Comparison of ENCODE assay signal across 11 cellular contexts in genomic region chr10:75035975-75036708, GRCh38.
DNase-seq lines count a peak whose midpoint lies in the region; ATAC-seq and TF ChIP-seq lines count a peak whose summit lies in the region.
"Had no signal": no experiment of that assay in that cellular context is flagged by ENCODE, and none has a peak within 500 bp of the region (broad histone marks: within the 10 kb centered on the region; RNA-seq: fewer than 3 reads in every experiment).

No MANE protein-coding gene starts in this region.

- H4K20me1 ChIP-seq in BLaER1 treated with 17β-estradiol and CSF1 and Interleukin-3, amounts not matched to agents 10 nM and 100 nM: 0 out of 22 replicates have a peak, but pooled peaks cover 0 to 6% (median 0%) of the 10 kb centered on the region in 11 experiments

- H3K4me3 ChIP-seq in BLaER1 treated with 17β-estradiol and CSF1 and Interleukin-3, amounts not matched to agents 10 nM and 100 nM: no peak overlapping the region
- H3K4me3 ChIP-seq in fibroblast of pulmonary artery (replicated peaks; ENCODE audit: low read depth, low read length): no peak overlapping the region

- peaks cover 7 to 18% (median 12%) of the 10 kb centered on the region in 10 experiments; a peak in 19 of 20 replicates for H3K4me1 ChIP-seq in BLaER1 treated with 17β-estradiol and CSF1 and Interleukin-3, amounts not matched to agents 10 nM and 100 nM

- H3K27me3 ChIP-seq in BLaER1 treated with 17β-estradiol and CSF1 and Interleukin-3, amounts not matched to agents 10 nM and 100 nM: no peaks in the 10 kb centered on the region

- H3K36me3 ChIP-seq in BLaER1 treated with 17β-estradiol and CSF1 and Interleukin-3, amounts not matched to agents 10 nM and 100 nM: peaks cover 0 to 13% (median 4%) of the 10 kb centered on the region in 11 experiments; a peak in 13 of 22 replicates

- H3K4me2 ChIP-seq in BLaER1 treated with 17β-estradiol and CSF1 and Interleukin-3, amounts not matched to agents 10 nM and 100 nM: peak overlapping the region in 9 of 11 experiments; percentile 0 to 42 (median 13); a peak in 12 of 22 replicates

- no peak overlapping the region for H3K9ac ChIP-seq in BLaER1 treated with 17β-estradiol and CSF1 and Interleukin-3, amounts not matched to agents 10 nM and 100 nM

- DNase-seq in NCI-H226 (peak; percentile 41), fibroblast of pulmonary artery (ENCODE audit: low read depth) (peak; percentile 52), NCI-H187 treated with DMSO at 0.1 percent for 48 hours (lab: John Stamatoyannopoulos, UW) (no peak), COR-L47 (lab: John Stamatoyannopoulos, UW) (no peak), NCI-H1694 treated with DMSO at 0.1 percent for 48 hours (lab: John Stamatoyannopoulos, UW) (no peak)
- DNase-seq: DMS 273 treated with DMSO at 0.1 percent for 48 hours, hypothalamus, NCI-H524 treated with DMSO at 0.1 percent for 48 hours had no signal

- ATAC-seq in GM19463 (IDR thresholded peaks at IDR 0.05; ENCODE audit: unreplicated experiment) (peak; percentile 61), HG03039 (IDR thresholded peaks at IDR 0.05; ENCODE audit: unreplicated experiment) (no peak)

- TF ChIP-seq CTCF in fibroblast of pulmonary artery (IDR thresholded peaks at IDR 0.05; ENCODE audit: low read length, missing control alignments): no peak

- H3K9me3 ChIP-seq in BLaER1 treated with 17β-estradiol and CSF1 and Interleukin-3, amounts not matched to agents 10 nM and 100 nM (replicated peaks in 1 of 11): no peaks in the 10 kb centered on the region

- no peak overlapping the region for H3K27ac ChIP-seq in BLaER1 treated with 17β-estradiol and CSF1 and Interleukin-3, amounts not matched to agents 10 nM and 100 nM

Comparison
In these comparisons a context has a peak if more than half of its experiments do, and no peak if none do; other contexts are left out.
1. DNase-seq: peak in NCI-H226 (single experiment) and fibroblast of pulmonary artery (single experiment); none in NCI-H187 treated with DMSO at 0.1 percent for 48 hours (single experiment), COR-L47 (single experiment) and NCI-H1694 treated with DMSO at 0.1 percent for 48 hours (single experiment).